Comparison of ENCODE assay signal across 8 cellular contexts in the genomic region with DNA sequence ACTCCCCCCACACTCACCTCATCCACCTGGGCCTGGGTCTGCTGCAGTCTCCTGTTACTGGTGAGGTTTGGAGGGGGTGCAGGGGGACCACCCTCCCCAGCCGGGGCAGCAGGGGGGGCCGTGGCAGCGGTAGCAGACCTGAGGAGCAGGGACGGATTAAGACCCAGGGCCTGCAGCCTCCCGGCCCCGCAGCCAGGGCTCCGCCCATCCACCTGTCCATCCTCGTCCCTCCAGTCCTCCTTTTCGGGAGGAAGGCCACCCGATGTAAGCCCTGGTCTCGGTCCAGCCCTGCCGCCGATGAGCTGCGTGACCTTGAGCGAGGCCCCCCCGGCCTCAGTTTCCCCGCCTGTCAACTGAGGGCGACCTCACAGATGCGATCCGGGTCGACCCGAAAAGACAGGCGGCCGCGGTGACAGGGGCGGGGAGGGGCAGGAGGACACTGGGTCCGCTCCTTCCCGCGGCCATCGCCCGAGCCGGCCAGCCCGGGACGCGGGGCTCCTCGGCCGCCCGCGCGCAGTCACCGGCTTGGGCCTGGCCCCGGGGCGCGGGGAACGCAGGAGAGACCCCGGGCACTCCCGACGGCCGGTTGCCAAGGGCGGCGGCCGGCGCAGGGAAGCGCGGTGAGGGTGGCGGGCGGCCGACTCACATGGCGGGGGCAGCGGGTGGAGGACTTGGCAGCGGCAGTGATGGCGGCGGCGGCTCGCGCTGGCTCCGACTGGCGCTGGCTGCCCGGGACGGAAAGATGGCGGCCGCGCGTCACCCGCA. TPM values are rescaled to one million over a fixed set of nuclear protein-coding genes. Genes with fewer than 3 reads are reported as not detected.
DNase-seq lines count a peak whose midpoint lies in the region; ATAC-seq and TF ChIP-seq lines count a peak whose summit lies in the region.

A gene with protein sequence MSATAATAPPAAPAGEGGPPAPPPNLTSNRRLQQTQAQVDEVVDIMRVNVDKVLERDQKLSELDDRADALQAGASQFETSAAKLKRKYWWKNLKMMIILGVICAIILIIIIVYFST (minus strand): TSS at position 717 of the 765 bp plus-strand sequence. CDS start 69 bp downstream, at position 648.

- peak; percentile 76 for TF ChIP-seq POLR2A in GM19193 (IDR thresholded peaks at IDR 0.05; ENCODE audit: extremely low read depth, insufficient read depth, insufficient read length)

- no peaks in the 10 kb centered on the region for H3K27me3 Mint-ChIP-seq in activated CD4-positive, alpha-beta memory T cell treated with anti-CD3 and anti-CD28 coated beads, Interleukin-2, amount 10 ng/mL, durations not matched to agents 7 days and 5 days
- no peaks in the 10 kb centered on the region for H3K27me3 Mint-ChIP-seq in memory B cell

- no peak for DNase-seq in AG09309 (ENCODE audit: low read depth)
- peak; percentile 65 for DNase-seq in NCI-H2196 (lab: John Stamatoyannopoulos, UW; ENCODE audit: unreplicated experiment)
- DNase-seq in activated CD4-positive, alpha-beta memory T cell treated with anti-CD3 and anti-CD28 coated beads, Interleukin-2, amount 10 ng/mL, durations not matched to agents 7 days and 5 days, result peak; percentile 89
- DNase-seq in effector CD8-positive, alpha-beta T cell (lab: John Stamatoyannopoulos, UW), result peak; percentile 74
- DNase-seq in memory B cell (ENCODE audit: low spot score in 2 of 2), result peak; percentile 82 to 84
- DNase-seq in stimulated activated CD8-positive, alpha-beta memory T cell treated with anti-CD3 and anti-CD28 coated beads, Interleukin-15, amount 100 ng/mL, for 4 hours (ENCODE audit: low read depth in 2 of 2), result peak; percentile 64 to 68

- H3K4me3 ChIP-seq in AG09309 (ENCODE audit: control insufficient read depth, low read depth, low read length), result peak within 1 kb of the TSS; percentile 97

- peaks cover 59% of the 10 kb centered on the region for H3K4me1 Mint-ChIP-seq in activated CD4-positive, alpha-beta memory T cell treated with anti-CD3 and anti-CD28 coated beads, Interleukin-2, amount 10 ng/mL, durations not matched to agents 7 days and 5 days
- peaks cover 38% of the 10 kb centered on the region for H3K4me1 Mint-ChIP-seq in memory B cell

- no peaks in the 10 kb centered on the region for H3K9me3 Mint-ChIP-seq in activated CD4-positive, alpha-beta memory T cell treated with anti-CD3 and anti-CD28 coated beads, Interleukin-2, amount 10 ng/mL, durations not matched to agents 7 days and 5 days
- no peaks in the 10 kb centered on the region for H3K9me3 Mint-ChIP-seq in memory B cell

- POLR2A ChIA-PET in activated CD4-positive, alpha-beta memory T cell treated with anti-CD3 and anti-CD28 coated beads, Interleukin-2, amount 10 ng/mL, durations not matched to agents 7 days and 5 days (lab: Charles Lee), result interaction anchor here (0.7 to 16.5 kb wide), 11 partner anchors 11 to 133 kb away, joined by 3 to 653 read pairs (median 7); a partner anchor contains a TSS

- no peak for TF ChIP-seq CTCF in AG09309 (IDR thresholded peaks at IDR 0.05; ENCODE audit: control insufficient read depth, insufficient read depth, low read depth, low read length, missing control alignments)

- ATAC-seq in memory B cell (ENCODE audit: low read depth) (peak; percentile 73), HG03460 (IDR thresholded peaks at IDR 0.05; ENCODE audit: unreplicated experiment) (no peak)

- peak within 1 kb of the TSS; percentile 98 for H3K27ac Mint-ChIP-seq in activated CD4-positive, alpha-beta memory T cell treated with anti-CD3 and anti-CD28 coated beads, Interleukin-2, amount 10 ng/mL, durations not matched to agents 7 days and 5 days
- H3K27ac Mint-ChIP-seq in memory B cell, result peak within 1 kb of the TSS; percentile 98

- CTCF ChIA-PET in activated CD4-positive, alpha-beta memory T cell treated with anti-CD3 and anti-CD28 coated beads, Interleukin-2, amount 10 ng/mL, durations not matched to agents 7 days and 5 days (lab: Charles Lee), result interaction anchor here (1.3 to 7.0 kb wide), 2 partner anchors 25 to 43 kb away, joined by 3 to 44 read pairs; a partner anchor contains a TSS

- H3K36me3 Mint-ChIP-seq in activated CD4-positive, alpha-beta memory T cell treated with anti-CD3 and anti-CD28 coated beads, Interleukin-2, amount 10 ng/mL, durations not matched to agents 7 days and 5 days (ENCODE audit: low read depth), result peaks cover 34% of the 10 kb centered on the region
- peaks cover 10% of the 10 kb centered on the region for H3K36me3 Mint-ChIP-seq in memory B cell

- H3K4me3 Mint-ChIP-seq in activated CD4-positive, alpha-beta memory T cell treated with anti-CD3 and anti-CD28 coated beads, Interleukin-2, amount 10 ng/mL, durations not matched to agents 7 days and 5 days, result peak within 1 kb of the TSS; percentile 81
- peak within 1 kb of the TSS; percentile 98 for H3K4me3 Mint-ChIP-seq in memory B cell

RNA-seq across cellular contexts. Expression of the gene that starts here (rescaled TPM):
- total RNA-seq in activated CD4-positive, alpha-beta memory T cell treated with anti-CD3 and anti-CD28 coated beads, Interleukin-2, amount 10 ng/mL, durations not matched to agents 7 days and 5 days, result 10 to 100 TPM; 75.2 to 79.1 TPM
